In the genomic region with DNA sequence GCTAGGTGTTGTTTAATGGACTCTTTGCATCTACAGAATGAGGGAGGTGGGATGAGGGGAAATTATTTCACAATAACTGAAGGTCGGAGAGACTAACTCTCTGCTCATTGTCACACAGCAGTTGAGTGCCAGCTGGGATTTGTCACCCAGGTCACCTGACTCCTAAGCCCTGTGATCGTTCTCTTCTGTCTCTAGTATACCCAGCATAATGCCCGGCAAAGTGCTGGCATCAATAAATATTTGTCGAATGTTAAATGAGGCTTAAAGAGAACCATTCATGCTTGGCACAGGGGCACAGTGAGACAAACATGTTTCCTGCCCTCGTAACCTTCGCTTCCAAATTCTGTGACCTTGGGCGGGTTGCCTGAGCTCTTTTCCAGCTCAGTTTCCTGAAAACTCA, we compare ENCODE assay signal across 1 cellular context.
A peak's percentile ranks its signal among the peaks of the same experiment; 100 is the strongest.
TF ChIP-seq lines count a peak whose summit lies in the region.

No MANE protein-coding gene starts in this region.

TF ChIP-seq in IMR-90, 13 proteins besides CTCF, POLR2A, EP300 and RAD21 (continued from another document):
- TF ChIP-seq MAZ (IDR thresholded peaks at IDR 0.05; ENCODE audit: borderline replicate concordance, low read depth, low read length) (no peak), RFX5 (IDR thresholded peaks at IDR 0.05; ENCODE audit: low read depth, low read length) (no peak), BHLHE40 (IDR thresholded peaks at IDR 0.05; ENCODE audit: low read depth, low read length) (no peak)
- TF ChIP-seq, protein P1, sequence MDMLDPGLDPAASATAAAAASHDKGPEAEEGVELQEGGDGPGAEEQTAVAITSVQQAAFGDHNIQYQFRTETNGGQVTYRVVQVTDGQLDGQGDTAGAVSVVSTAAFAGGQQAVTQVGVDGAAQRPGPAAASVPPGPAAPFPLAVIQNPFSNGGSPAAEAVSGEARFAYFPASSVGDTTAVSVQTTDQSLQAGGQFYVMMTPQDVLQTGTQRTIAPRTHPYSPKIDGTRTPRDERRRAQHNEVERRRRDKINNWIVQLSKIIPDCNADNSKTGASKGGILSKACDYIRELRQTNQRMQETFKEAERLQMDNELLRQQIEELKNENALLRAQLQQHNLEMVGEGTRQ (IDR thresholded peaks at IDR 0.05; ENCODE audit: low read depth, low read length): 0 out of 2 replicates have a peak, but pooled peaks have one; percentile 7
- TF ChIP-seq, protein P2, sequence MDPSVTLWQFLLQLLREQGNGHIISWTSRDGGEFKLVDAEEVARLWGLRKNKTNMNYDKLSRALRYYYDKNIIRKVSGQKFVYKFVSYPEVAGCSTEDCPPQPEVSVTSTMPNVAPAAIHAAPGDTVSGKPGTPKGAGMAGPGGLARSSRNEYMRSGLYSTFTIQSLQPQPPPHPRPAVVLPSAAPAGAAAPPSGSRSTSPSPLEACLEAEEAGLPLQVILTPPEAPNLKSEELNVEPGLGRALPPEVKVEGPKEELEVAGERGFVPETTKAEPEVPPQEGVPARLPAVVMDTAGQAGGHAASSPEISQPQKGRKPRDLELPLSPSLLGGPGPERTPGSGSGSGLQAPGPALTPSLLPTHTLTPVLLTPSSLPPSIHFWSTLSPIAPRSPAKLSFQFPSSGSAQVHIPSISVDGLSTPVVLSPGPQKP (IDR thresholded peaks at IDR 0.05; ENCODE audit: borderline replicate concordance, low read depth, low read length): no peak
TF ChIP-seq in IMR-90: peak in this region for 2.
